ENCODE assay signal across 19 cellular contexts in the genomic region with DNA sequence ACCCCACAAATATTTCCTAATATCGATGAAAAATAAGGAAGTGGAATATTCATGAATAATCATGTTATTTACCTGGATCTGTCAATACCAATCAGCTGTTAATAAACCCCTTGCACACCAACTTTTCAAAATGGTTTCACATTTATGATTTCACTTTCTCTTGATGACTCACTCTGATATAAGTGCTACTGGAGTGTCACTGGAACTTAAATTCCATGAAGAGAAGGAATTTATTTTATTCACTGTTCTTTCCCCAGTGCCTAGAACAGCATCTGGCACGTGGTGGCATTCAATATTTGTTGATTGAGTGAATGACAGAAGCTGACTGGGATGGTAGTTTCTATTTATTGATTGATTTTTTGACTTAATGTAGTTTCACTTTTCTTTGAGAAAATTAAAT. TPM values are rescaled to one million over a fixed set of nuclear protein-coding genes. Genes with fewer than 3 reads are reported as not detected.
"Had no signal": no experiment of that assay in that cellular context is flagged by ENCODE, and none has a peak within 500 bp of the region (broad histone marks: within the 10 kb centered on the region; RNA-seq: fewer than 3 reads in every experiment).

No MANE protein-coding gene starts in this region.

- H3K9me3 ChIP-seq: gastrocnemius medialis, heart left ventricle, left ventricle myocardium inferior, tibial nerve had no signal

- ATAC-seq: gastrocnemius medialis, heart left ventricle had no signal

- H3K27me3 ChIP-seq: tibial nerve had no signal

- H3K27ac Mint-ChIP-seq: activated naive CD4-positive, alpha-beta T cell treated with anti-CD3 and anti-CD28 coated beads, Interleukin-2, amount 50 U/mL, for 24 hours; stimulated activated naive CD8-positive, alpha-beta T cell treated with anti-CD3 and anti-CD28 coated beads, Interleukin-15, Interleukin-2, amounts not matched to agents 100 ng/mL and 50 ng/mL, for 24 hours had no signal

- H3K36me3 ChIP-seq: gastrocnemius medialis, heart left ventricle, left ventricle myocardium inferior, tibial nerve had no signal

- DNase-seq: activated CD4-positive, alpha-beta T cell treated with anti-CD3 and anti-CD28 coated beads for 1 hour; activated CD8-positive, alpha-beta memory T cell treated with anti-CD3 and anti-CD28 coated beads for 24 hours; activated CD8-positive, alpha-beta memory T cell treated with anti-CD3 and anti-CD28 coated beads, Interleukin-2, amount 50 U/mL, for 48 hours; activated effector memory CD4-positive, alpha-beta T cell treated with anti-CD3 and anti-CD28 coated beads, Interleukin-2, amount 50 U/mL, for 16 hours; activated T-cell treated with anti-CD3 and anti-CD28 coated beads, Interleukin-2, amount 50 U/mL, for 48 hours; cerebellar nuclear complex; cortex of kidney; erythroblast; gastrocnemius medialis; heart left ventricle; kidney; left ventricle myocardium inferior; mammary epithelial cell had no signal

- H3K27ac ChIP-seq: gastrocnemius medialis, heart left ventricle, left ventricle myocardium inferior, skin epidermis, tibial nerve, VCaP had no signal

- H3K4me3 ChIP-seq: gastrocnemius medialis, heart left ventricle, left ventricle myocardium inferior, skin epidermis, tibial nerve had no signal

- H3K36me3 Mint-ChIP-seq: activated naive CD4-positive, alpha-beta T cell treated with anti-CD3 and anti-CD28 coated beads, Interleukin-2, amount 50 U/mL, for 24 hours had no signal

- H3K4me3 Mint-ChIP-seq: activated naive CD4-positive, alpha-beta T cell treated with anti-CD3 and anti-CD28 coated beads, Interleukin-2, amount 50 U/mL, for 24 hours; stimulated activated naive CD8-positive, alpha-beta T cell treated with anti-CD3 and anti-CD28 coated beads, Interleukin-15, Interleukin-2, amounts not matched to agents 100 ng/mL and 50 ng/mL, for 24 hours had no signal

- H3K9me3 Mint-ChIP-seq: activated naive CD4-positive, alpha-beta T cell treated with anti-CD3 and anti-CD28 coated beads, Interleukin-2, amount 50 U/mL, for 24 hours; stimulated activated naive CD8-positive, alpha-beta T cell treated with anti-CD3 and anti-CD28 coated beads, Interleukin-15, Interleukin-2, amounts not matched to agents 100 ng/mL and 50 ng/mL, for 24 hours had no signal

RNA-seq across cellular contexts. Expression of gene ENO4, which starts 3.5 kb away (rescaled TPM):
- total RNA-seq: bronchial epithelial cell, gastrocnemius medialis, left ventricle myocardium inferior, mammary epithelial cell had no signal
